Comparison of ENCODE assay signal across 9 cellular contexts in genomic region chr12:124188561-124189405, GRCh38.
DNase-seq lines count a peak whose midpoint lies in the region; ATAC-seq, FAIRE-seq and TF ChIP-seq lines count a peak whose summit lies in the region.
"Had no signal": no experiment of that assay in that cellular context is flagged by ENCODE, and none has a peak within 500 bp of the region (broad histone marks: within the 10 kb centered on the region; RNA-seq: fewer than 3 reads in every experiment).

No MANE protein-coding gene starts in this region.

- TF ChIP-seq POLR2A in HepG2 (IDR thresholded peaks at IDR 0.05; ENCODE audit: insufficient read depth in 1 of 2, low read depth in 2 of 2, low read length in 2 of 2) (no peak), upper lobe of left lung (IDR thresholded peaks at IDR 0.05) (no peak)

- BruUV-seq in HepG2 (replicated peaks; lab: Mats Ljungman, UMichigan) = no TSS peak

- no peaks in the 10 kb centered on the region for H3K27me3 Mint-ChIP-seq in WTC11 (ENCODE audit: low read depth)

- H3K4me1 ChIP-seq in right atrium auricular region (peaks cover 0 to 16% of the 10 kb centered on the region in 2 donors), HepG2 (ENCODE audit: insufficient read depth, low read length) (peaks cover 9% of the 10 kb centered on the region), upper lobe of left lung (peaks cover 11 to 16% (median 13%) of the 10 kb centered on the region in 4 donors)

- no peaks in the 10 kb centered on the region for H3K27me3 ChIP-seq in right atrium auricular region
- H3K27me3 ChIP-seq in HepG2 (ENCODE audit: control insufficient read depth in 1 of 2, insufficient read depth in 2 of 2, low read length in 2 of 2) = peaks cover 0 to 25% of the 10 kb centered on the region in 2 experiments; a peak in 4 of 5 replicates
- no peaks in the 10 kb centered on the region for H3K27me3 ChIP-seq in upper lobe of left lung

- peaks cover 9% of the 10 kb centered on the region; the same call in 1 of the 2 replicates for H3K36me3 Mint-ChIP-seq in WTC11

- in situ Hi-C loops in HepG2 (cut with HindIII; ENCODE audit: extremely low pct_ligation_motif_present, low pct_unique_long_range_greater_than_20kb) = no loop called here

- no peak overlapping the region for H3K4me3 Mint-ChIP-seq in WTC11

- DNase-seq in Right ventricle myocardium superior (no peak), right atrium auricular region (ENCODE audit: low spot score) (no peak), WTC11 (ENCODE audit: low spot score) (no peak), HepG2 (ENCODE audit: low spot score) (peak; percentile 30), upper lobe of left lung (no peak), NCI-H2227 (lab: John Stamatoyannopoulos, UW; ENCODE audit: unreplicated experiment) (no peak), NOMO-1 treated with dmso at 0.1 percent for 144 hours (lab: John Stamatoyannopoulos, UW; ENCODE audit: unreplicated experiment) (no peak)

- peak; percentile 38 for ATAC-seq in Right ventricle myocardium superior (ENCODE audit: poor library complexity)
- peak; percentile 16; the same call in 1 of the 2 replicates for ATAC-seq in WTC11
- ATAC-seq in HepG2 = peak; percentile 86
- no peak for ATAC-seq in HG03457 (IDR thresholded peaks at IDR 0.05; ENCODE audit: unreplicated experiment)
- ATAC-seq in upper lobe of left lung (ENCODE audit: low FRiP score in 2 of 2) = no peak

- H3K4me1 Mint-ChIP-seq in WTC11 = peaks cover 31% of the 10 kb centered on the region

- H3K4me3 ChIP-seq in right atrium auricular region = no peak overlapping the region
- H3K4me3 ChIP-seq in HepG2 (replicated peaks in 1 of 3; ENCODE audit: insufficient read depth in 1 of 3, low read depth in 2 of 3, low read length in 3 of 3) = no peak overlapping the region
- no peak overlapping the region for H3K4me3 ChIP-seq in upper lobe of left lung

- H3K4me2 ChIP-seq in HepG2 (ENCODE audit: low read depth, low read length) = no peak overlapping the region

- no peak for TF ChIP-seq RAD21 in HepG2 (CRISPR knock-in tag; IDR thresholded peaks at IDR 0.05)

- H3K79me2 ChIP-seq in HepG2 (ENCODE audit: insufficient read depth, low read length) = no peaks in the 10 kb centered on the region

- peaks cover 11% of the 10 kb centered on the region for H3K9me3 Mint-ChIP-seq in WTC11

- no peak overlapping the region for H2AFZ ChIP-seq in HepG2 (ENCODE audit: low read length)

- H3K9ac ChIP-seq in HepG2 (ENCODE audit: insufficient read depth, low read depth, low read length) = no peak overlapping the region

- no peak for FAIRE-seq in HepG2 (lab: Jason Lieb, UNC)

- no peak for TF ChIP-seq EP300 in HepG2 (IDR thresholded peaks at IDR 0.05; ENCODE audit: low read depth in 2 of 2, low read length in 2 of 2)
- TF ChIP-seq EP300 in HepG2 (CRISPR knock-in tag; IDR thresholded peaks at IDR 0.05; ENCODE audit: borderline replicate concordance) = no peak
- TF ChIP-seq EP300 in upper lobe of left lung (IDR thresholded peaks at IDR 0.05) = no peak

- intact Hi-C loops in Right ventricle myocardium superior (cut with DNase I) (no loop called here), HepG2 (cut with micrococcal nuclease; ENCODE audit: unreplicated experiment) (no loop called here)

- H4K20me1 ChIP-seq in HepG2 (ENCODE audit: insufficient read depth, low read length) = no peaks in the 10 kb centered on the region

- no peaks in the 10 kb centered on the region for H3K9me3 ChIP-seq in right atrium auricular region
- no peaks in the 10 kb centered on the region for H3K9me3 ChIP-seq in HepG2 (ENCODE audit: low read length)
- H3K9me3 ChIP-seq in upper lobe of left lung = no peaks in the 10 kb centered on the region

- CTCF ChIA-PET in WTC11 (lab: Charles Lee) = no interaction called here
- CTCF ChIA-PET in HepG2 (lab: Yijun Ruan, JAX; ENCODE audit: low intra/inter-chr PET ratio, low total read pairs) = no interaction called here

- peak overlapping the region; percentile 4; the same call in 1 of the 2 replicates for H3K27ac Mint-ChIP-seq in WTC11

- 43% methylated on average over 14 of the region's 15 CpGs for WGBS in HepG2 (ENCODE audit: low lambda C conversion rate)
- WGBS in upper lobe of left lung, 2 donors = 58 to 65% methylated on average over 15 of the region's 15 CpGs

- TF ChIP-seq CTCF in right atrium auricular region (IDR thresholded peaks at IDR 0.05) = no peak
- no peak for TF ChIP-seq CTCF in WTC11 (IDR thresholded peaks at IDR 0.05)
- TF ChIP-seq CTCF in HepG2 (CRISPR knock-in tag; IDR thresholded peaks at IDR 0.05) = no peak
- no peak for TF ChIP-seq CTCF in upper lobe of left lung (IDR thresholded peaks at IDR 0.05)

- H3K36me3 ChIP-seq in right atrium auricular region (no peaks in the 10 kb centered on the region), HepG2 (replicated peaks in 1 of 2; ENCODE audit: control insufficient read depth in 1 of 2, insufficient read depth in 2 of 2, low read length in 2 of 2) (no peaks in the 10 kb centered on the region), upper lobe of left lung (no peaks in the 10 kb centered on the region)

- no peak overlapping the region for H3K27ac ChIP-seq in right atrium auricular region
- no peak overlapping the region for H3K27ac ChIP-seq in HepG2 (ENCODE audit: extremely low read length, insufficient read depth, low read length)
- H3K27ac ChIP-seq in upper lobe of left lung = no peak overlapping the region
- H3K27ac ChIP-seq: HL-60 had no signal

- POLR2A ChIA-PET in WTC11 (lab: Charles Lee) = no interaction called here
- POLR2A ChIA-PET in HepG2 (lab: Yijun Ruan, JAX) = no interaction called here

TF ChIP-seq in WTC11, 78 proteins besides CTCF, POLR2A, EP300 and RAD21 (continues in another document):
- TF ChIP-seq CREB1 (CRISPR knock-in tag; IDR thresholded peaks at IDR 0.05) (no peak), NFE2L1 (CRISPR knock-in tag; IDR thresholded peaks at IDR 0.05) (no peak)
- TF ChIP-seq, protein P1, sequence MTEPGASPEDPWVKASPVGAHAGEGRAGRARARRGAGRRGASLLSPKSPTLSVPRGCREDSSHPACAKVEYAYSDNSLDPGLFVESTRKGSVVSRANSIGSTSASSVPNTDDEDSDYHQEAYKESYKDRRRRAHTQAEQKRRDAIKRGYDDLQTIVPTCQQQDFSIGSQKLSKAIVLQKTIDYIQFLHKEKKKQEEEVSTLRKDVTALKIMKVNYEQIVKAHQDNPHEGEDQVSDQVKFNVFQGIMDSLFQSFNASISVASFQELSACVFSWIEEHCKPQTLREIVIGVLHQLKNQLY (CRISPR knock-in tag; IDR thresholded peaks at IDR 0.05) = no peak

TF ChIP-seq in HepG2, 621 proteins besides CTCF, POLR2A, EP300 and RAD21 (continues in another document):
- TF ChIP-seq, protein P2, sequence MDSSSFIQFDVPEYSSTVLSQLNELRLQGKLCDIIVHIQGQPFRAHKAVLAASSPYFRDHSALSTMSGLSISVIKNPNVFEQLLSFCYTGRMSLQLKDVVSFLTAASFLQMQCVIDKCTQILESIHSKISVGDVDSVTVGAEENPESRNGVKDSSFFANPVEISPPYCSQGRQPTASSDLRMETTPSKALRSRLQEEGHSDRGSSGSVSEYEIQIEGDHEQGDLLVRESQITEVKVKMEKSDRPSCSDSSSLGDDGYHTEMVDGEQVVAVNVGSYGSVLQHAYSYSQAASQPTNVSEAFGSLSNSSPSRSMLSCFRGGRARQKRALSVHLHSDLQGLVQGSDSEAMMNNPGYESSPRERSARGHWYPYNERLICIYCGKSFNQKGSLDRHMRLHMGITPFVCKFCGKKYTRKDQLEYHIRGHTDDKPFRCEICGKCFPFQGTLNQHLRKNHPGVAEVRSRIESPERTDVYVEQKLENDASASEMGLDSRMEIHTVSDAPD (CRISPR knock-in tag; IDR thresholded peaks at IDR 0.05) = no peak
- TF ChIP-seq ZFP36L1 (CRISPR knock-in tag; IDR thresholded peaks at IDR 0.05) (no peak), ZNF792 (CRISPR knock-in tag; IDR thresholded peaks at IDR 0.05) (no peak), PLRG1 (conservative IDR thresholded peaks at IDR 0.05) (no peak), ZBTB3 (CRISPR knock-in tag; IDR thresholded peaks at IDR 0.05; ENCODE audit: borderline replicate concordance, low read depth) (no peak), ZNF776 (CRISPR knock-in tag; IDR thresholded peaks at IDR 0.05) (no peak), ZZZ3 (CRISPR knock-in tag; IDR thresholded peaks at IDR 0.05; ENCODE audit: borderline replicate concordance) (no peak), KLF12 (CRISPR knock-in tag; IDR thresholded peaks at IDR 0.05; ENCODE audit: borderline replicate concordance) (no peak), MEIS1 (CRISPR knock-in tag; IDR thresholded peaks at IDR 0.05; ENCODE audit: borderline replicate concordance) (no peak), POLR2AphosphoS2 (IDR thresholded peaks at IDR 0.05; ENCODE audit: low read depth, low read length) (no peak), ZSCAN31 (CRISPR knock-in tag; IDR thresholded peaks at IDR 0.05; ENCODE audit: low read depth) (no peak)
- TF ChIP-seq, protein P3, sequence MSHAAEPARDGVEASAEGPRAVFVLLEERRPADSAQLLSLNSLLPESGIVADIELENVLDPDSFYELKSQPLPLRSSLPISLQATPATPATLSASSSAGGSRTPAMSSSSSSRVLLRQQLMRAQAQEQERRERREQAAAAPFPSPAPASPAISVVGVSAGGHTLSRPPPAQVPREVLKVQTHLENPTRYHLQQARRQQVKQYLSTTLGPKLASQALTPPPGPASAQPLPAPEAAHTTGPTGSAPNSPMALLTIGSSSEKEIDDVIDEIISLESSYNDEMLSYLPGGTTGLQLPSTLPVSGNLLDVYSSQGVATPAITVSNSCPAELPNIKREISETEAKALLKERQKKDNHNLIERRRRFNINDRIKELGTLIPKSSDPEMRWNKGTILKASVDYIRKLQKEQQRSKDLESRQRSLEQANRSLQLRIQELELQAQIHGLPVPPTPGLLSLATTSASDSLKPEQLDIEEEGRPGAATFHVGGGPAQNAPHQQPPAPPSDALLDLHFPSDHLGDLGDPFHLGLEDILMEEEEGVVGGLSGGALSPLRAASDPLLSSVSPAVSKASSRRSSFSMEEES (CRISPR knock-in tag; IDR thresholded peaks at IDR 0.05) = no peak

Comparison
In these comparisons a context has a peak if more than half of its experiments do, and no peak if none do; other contexts are left out.
1. ATAC-seq: peak in Right ventricle myocardium superior (single experiment), WTC11 (single experiment) and HepG2 (single experiment); none in HG03457 (single experiment) and upper lobe of left lung (0 of 2).